ENCODE assay signal across 1 cellular context in the genomic region with DNA sequence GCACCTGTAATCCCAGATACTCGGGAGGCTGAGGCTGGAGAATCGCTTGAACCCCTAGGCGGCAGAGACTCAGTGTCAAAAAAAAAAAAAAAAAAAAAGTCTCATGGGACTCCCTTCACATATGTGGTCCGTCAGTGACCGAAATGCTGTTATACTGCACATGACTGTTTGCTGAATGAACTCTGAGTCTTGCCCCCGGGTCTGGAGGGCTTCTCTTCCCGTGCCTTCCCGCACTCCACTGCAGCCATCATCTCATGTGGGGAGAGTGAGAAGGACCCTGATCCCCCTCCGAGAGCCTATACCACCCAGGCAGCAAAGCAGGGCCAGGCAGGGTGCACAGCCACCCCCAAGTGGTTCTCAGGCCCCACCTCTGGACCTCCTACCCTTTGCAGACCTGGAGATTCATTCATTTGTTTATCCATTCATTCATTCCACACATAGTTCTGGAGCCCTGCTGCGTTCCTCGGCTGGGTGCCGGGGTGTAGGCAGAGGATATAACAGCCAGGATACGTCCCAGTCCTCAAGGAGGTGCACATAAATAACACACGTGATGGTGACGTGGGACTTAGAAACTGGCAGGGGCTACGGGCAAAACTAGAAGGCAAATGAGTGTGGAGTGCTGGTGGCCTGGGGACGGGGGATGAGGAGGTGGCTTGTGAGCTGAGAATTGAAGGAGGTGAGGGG.
A peak's percentile ranks its signal among the peaks of the same experiment; 100 is the strongest.
TF ChIP-seq lines count a peak whose summit lies in the region.

No MANE protein-coding gene starts in this region.

TF ChIP-seq in IMR-90, 13 proteins besides CTCF, POLR2A, EP300 and RAD21:
- 0 out of 2 replicates have a peak, but pooled peaks have one; percentile 9 for TF ChIP-seq MAZ (IDR thresholded peaks at IDR 0.05; ENCODE audit: borderline replicate concordance, low read depth, low read length)
- no peak for TF ChIP-seq SMC3 (IDR thresholded peaks at IDR 0.05; ENCODE audit: low read depth, low read length)
- peak; percentile 81 for TF ChIP-seq BHLHE40 (IDR thresholded peaks at IDR 0.05; ENCODE audit: low read depth, low read length)
- TF ChIP-seq, protein P1, sequence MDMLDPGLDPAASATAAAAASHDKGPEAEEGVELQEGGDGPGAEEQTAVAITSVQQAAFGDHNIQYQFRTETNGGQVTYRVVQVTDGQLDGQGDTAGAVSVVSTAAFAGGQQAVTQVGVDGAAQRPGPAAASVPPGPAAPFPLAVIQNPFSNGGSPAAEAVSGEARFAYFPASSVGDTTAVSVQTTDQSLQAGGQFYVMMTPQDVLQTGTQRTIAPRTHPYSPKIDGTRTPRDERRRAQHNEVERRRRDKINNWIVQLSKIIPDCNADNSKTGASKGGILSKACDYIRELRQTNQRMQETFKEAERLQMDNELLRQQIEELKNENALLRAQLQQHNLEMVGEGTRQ (IDR thresholded peaks at IDR 0.05; ENCODE audit: low read depth, low read length): peak; percentile 78
